8 cellular contexts compared by ENCODE assay signal in genomic region chr1:10980841-10981727, GRCh38. TPM values are rescaled to one million over a fixed set of nuclear protein-coding genes. Genes with fewer than 3 reads are reported as not detected.
DNase-seq lines count a peak whose midpoint lies in the region; ATAC-seq and TF ChIP-seq lines count a peak whose summit lies in the region.
"Had no signal": no experiment of that assay in that cellular context is flagged by ENCODE, and none has a peak within 500 bp of the region (broad histone marks: within the 10 kb centered on the region; RNA-seq: fewer than 3 reads in every experiment).

No MANE protein-coding gene starts in this region.

- TF ChIP-seq EP300 in transverse colon (IDR thresholded peaks at IDR 0.05; ENCODE audit: low read depth): no peak

- H3K27ac ChIP-seq in PC-9 (no peak overlapping the region), transverse colon (peak overlapping the region; percentile 65 to 77 (median 74))

- ATAC-seq in GM21737 (IDR thresholded peaks at IDR 0.05; ENCODE audit: unreplicated experiment): no peak
- ATAC-seq in HG02642 (IDR thresholded peaks at IDR 0.05; ENCODE audit: poor library complexity, unreplicated experiment): no peak

- no peaks in the 10 kb centered on the region for H3K9me3 ChIP-seq in PC-9 (ENCODE audit: insufficient read depth, low read depth)
- no peaks in the 10 kb centered on the region for H3K9me3 ChIP-seq in mucosa of stomach (ENCODE audit: control insufficient read depth, low read length)
- H3K9me3 ChIP-seq in transverse colon: no peaks in the 10 kb centered on the region

- peaks cover 6% of the 10 kb centered on the region; the same call in 1 of the 2 replicates for H3F3A ChIP-seq in PC-9 (ENCODE audit: insufficient read depth, low read depth)

- H3K27me3 ChIP-seq in PC-9 (ENCODE audit: insufficient read depth, low read depth) (no peaks in the 10 kb centered on the region), mucosa of stomach (ENCODE audit: control insufficient read depth, insufficient read depth, low read length) (no peaks in the 10 kb centered on the region), transverse colon (peaks cover 3% of the 10 kb centered on the region)

- WGBS in transverse colon (ENCODE audit: low coverage in 1 of 2), 2 donors: 64 to 79% methylated on average over 4 to 9 of the region's 9 CpGs

- H3K36me3 ChIP-seq in PC-9 (ENCODE audit: low read depth) (no peaks in the 10 kb centered on the region), mucosa of stomach (ENCODE audit: control insufficient read depth, insufficient read depth, low read length) (no peaks in the 10 kb centered on the region), transverse colon (no peaks in the 10 kb centered on the region)

- H2AFZ ChIP-seq in PC-9: no peak overlapping the region

- TF ChIP-seq POLR2A in transverse colon (IDR thresholded peaks at IDR 0.05): no peak

- POLR2A ChIA-PET in PC-9 (lab: Charles Lee; ENCODE audit: unreplicated experiment): interaction anchor here (0.6 kb wide), 1 partner anchor 81 kb away, joined by 3 read pairs; no protein-coding TSS in a partner anchor

- in situ Hi-C loops in transverse colon (cut with MboI; ENCODE audit: low pct_ligation_motif_present in 1 of 4, low pct_unique_long_range_greater_than_20kb in 1 of 4, low sequenced_read_pairs in 3 of 4): no loop called here

- CTCF ChIA-PET in PC-9 (lab: Charles Lee): interaction anchor here (0.6 kb wide), 2 partner anchors 10 to 878 kb away, joined by 3 to 5 read pairs; no protein-coding TSS in a partner anchor

- peak overlapping the region; percentile 59 for H3K4me2 ChIP-seq in PC-9

- DNase-seq in PC-9: no peak
- DNase-seq in fibroblast of gingiva (ENCODE audit: low read depth): peak; percentile 85
- no peak for DNase-seq in transverse colon
- no peak for DNase-seq in NCI-H1048 (lab: John Stamatoyannopoulos, UW)
- DNase-seq: NCI-H748 treated with DMSO at 0.1 percent for 48 hours had no signal

- H3K4me1 ChIP-seq in PC-9 (replicated peaks; ENCODE audit: insufficient read depth): no peaks in the 10 kb centered on the region; the same call in none of the 2 replicates
- H3K4me1 ChIP-seq in mucosa of stomach (ENCODE audit: control insufficient read depth, insufficient read depth, low read length): peaks cover 22% of the 10 kb centered on the region
- peaks cover 7 to 24% (median 21%) of the 10 kb centered on the region in 4 donors for H3K4me1 ChIP-seq in transverse colon

- H3K4me3 ChIP-seq in PC-9 (no peak overlapping the region), mucosa of stomach (ENCODE audit: low read length) (no peak overlapping the region), transverse colon (peak overlapping the region in 1 of 4 donors; percentile 27)

- peak overlapping the region; percentile 38 for H3K9ac ChIP-seq in mucosa of stomach (ENCODE audit: low read length)

- no peaks in the 10 kb centered on the region for H3K79me2 ChIP-seq in PC-9 (ENCODE audit: low read depth)

- H4K20me1 ChIP-seq in PC-9 (ENCODE audit: insufficient read depth): no peaks in the 10 kb centered on the region

- TF ChIP-seq CTCF in PC-9 (conservative IDR thresholded peaks at IDR 0.05) (no peak), transverse colon (IDR thresholded peaks at IDR 0.05) (no peak)

- H3K9me2 ChIP-seq in PC-9 (ENCODE audit: insufficient read depth): no peaks in the 10 kb centered on the region

- intact Hi-C loops in PC-9 (cut with micrococcal nuclease; ENCODE audit: unreplicated experiment): loop anchor here (2.0 kb wide), 1 partner anchor 32 kb away; the partner anchor contains the start of gene TARDBP
- intact Hi-C loops in transverse colon (cut with DNase I; ENCODE audit: low total_unique reads): no loop called here

- BruUV-seq in PC-9 (replicated peaks; lab: Mats Ljungman, UMichigan): no TSS peak

RNA-seq across cellular contexts. Expression of gene TARDBP, which starts 31.4 kb away (rescaled TPM):
- total RNA-seq in PC-9 (2021) (142 and 177 TPM in 2 replicates), transverse colon (100 to 1,000 TPM; 112 to 278 (median 190) TPM)
